9 cellular contexts compared by ENCODE assay signal in genomic region chr12:115354007-115354452, GRCh38.
DNase-seq lines count a peak whose midpoint lies in the region; ATAC-seq and TF ChIP-seq lines count a peak whose summit lies in the region.
"Had no signal": no experiment of that assay in that cellular context is flagged by ENCODE, and none has a peak within 500 bp of the region (broad histone marks: within the 10 kb centered on the region; RNA-seq: fewer than 3 reads in every experiment).

No MANE protein-coding gene starts in this region.

- H3K4me3 ChIP-seq in stomach, result peak overlapping the region; percentile 17 to 38 (median 28)

- CTCF ChIA-PET in activated CD8-positive, alpha-beta T cell treated with anti-CD3 and anti-CD28 coated beads for 36 hours (lab: Charles Lee), result no interaction called here
- CTCF ChIA-PET in activated CD8-positive, alpha-beta T cell treated with anti-CD3 and anti-CD28 coated beads, Interleukin-2, amount 10 ng/mL, durations not matched to agents 7 days and 5 days (lab: Charles Lee), result no interaction called here

- peaks cover 0 to 12% (median 5%) of the 10 kb centered on the region in 4 donors for H3K4me1 ChIP-seq in stomach

- no peak overlapping the region for H3K27ac Mint-ChIP-seq in activated CD8-positive, alpha-beta T cell treated with anti-CD3 and anti-CD28 coated beads for 36 hours
- H3K27ac Mint-ChIP-seq in activated CD8-positive, alpha-beta T cell treated with anti-CD3 and anti-CD28 coated beads, Interleukin-2, amount 10 ng/mL, durations not matched to agents 7 days and 5 days, result no peak overlapping the region
- H3K27ac Mint-ChIP-seq: CD4-positive, CD25-positive, alpha-beta regulatory T cell had no signal

- peak; percentile 22 for DNase-seq in activated CD8-positive, alpha-beta T cell treated with anti-CD3 and anti-CD28 coated beads for 36 hours
- no peak for DNase-seq in activated CD8-positive, alpha-beta T cell treated with anti-CD3 and anti-CD28 coated beads, Interleukin-2, amount 10 ng/mL, durations not matched to agents 7 days and 5 days
- DNase-seq in activated T-cell treated with anti-CD3 and anti-CD28 coated beads, Interleukin-2, amount 50 U/mL, for 48 hours, result peak; percentile 18 to 19
- peak; percentile 32 for DNase-seq in left ventricle myocardium superior
- DNase-seq in stomach, result peak; percentile 56
- DNase-seq in cerebellar cortex (ENCODE audit: low spot score), result no peak
- DNase-seq in SHP77 treated with DMSO at 0.1 percent for 48 hours (lab: John Stamatoyannopoulos, UW), result no peak
- DNase-seq in NCI-H2029 (lab: John Stamatoyannopoulos, UW), result no peak
- DNase-seq: CD4-positive, CD25-positive, alpha-beta regulatory T cell had no signal

- H3K4me3 Mint-ChIP-seq in activated CD8-positive, alpha-beta T cell treated with anti-CD3 and anti-CD28 coated beads for 36 hours, result no peak overlapping the region
- no peak overlapping the region for H3K4me3 Mint-ChIP-seq in activated CD8-positive, alpha-beta T cell treated with anti-CD3 and anti-CD28 coated beads, Interleukin-2, amount 10 ng/mL, durations not matched to agents 7 days and 5 days
- H3K4me3 Mint-ChIP-seq: CD4-positive, CD25-positive, alpha-beta regulatory T cell had no signal

- intact Hi-C loops in activated CD8-positive, alpha-beta T cell treated with anti-CD3 and anti-CD28 coated beads for 36 hours (cut with micrococcal nuclease), result no loop called here
- intact Hi-C loops in left ventricle myocardium superior (cut with micrococcal nuclease), result no loop called here
- intact Hi-C loops in stomach (cut with DNase I; ENCODE audit: low total_unique reads), result no loop called here

- peak; percentile 56 for ATAC-seq in activated CD8-positive, alpha-beta T cell treated with anti-CD3 and anti-CD28 coated beads for 36 hours
- no peak for ATAC-seq in activated CD8-positive, alpha-beta T cell treated with anti-CD3 and anti-CD28 coated beads, Interleukin-2, amount 10 ng/mL, durations not matched to agents 7 days and 5 days
- ATAC-seq in left ventricle myocardium superior, result peak; percentile 85

- no peak for TF ChIP-seq EP300 in stomach (IDR thresholded peaks at IDR 0.05)

- H3K9me3 Mint-ChIP-seq in activated CD8-positive, alpha-beta T cell treated with anti-CD3 and anti-CD28 coated beads for 36 hours, result no peaks in the 10 kb centered on the region
- peaks cover 3% of the 10 kb centered on the region for H3K9me3 Mint-ChIP-seq in activated CD8-positive, alpha-beta T cell treated with anti-CD3 and anti-CD28 coated beads, Interleukin-2, amount 10 ng/mL, durations not matched to agents 7 days and 5 days (ENCODE audit: insufficient read depth)

- no peaks in the 10 kb centered on the region for H3K36me3 ChIP-seq in stomach

- no peaks in the 10 kb centered on the region for H3K27me3 Mint-ChIP-seq in activated CD8-positive, alpha-beta T cell treated with anti-CD3 and anti-CD28 coated beads for 36 hours
- no peaks in the 10 kb centered on the region for H3K27me3 Mint-ChIP-seq in activated CD8-positive, alpha-beta T cell treated with anti-CD3 and anti-CD28 coated beads, Interleukin-2, amount 10 ng/mL, durations not matched to agents 7 days and 5 days (ENCODE audit: low read depth)
- H3K27me3 Mint-ChIP-seq: CD4-positive, CD25-positive, alpha-beta regulatory T cell had no signal

- no peaks in the 10 kb centered on the region for H3K27me3 ChIP-seq in stomach

- POLR2A ChIA-PET in activated CD8-positive, alpha-beta T cell treated with anti-CD3 and anti-CD28 coated beads for 36 hours (lab: Charles Lee), result no interaction called here
- POLR2A ChIA-PET in activated CD8-positive, alpha-beta T cell treated with anti-CD3 and anti-CD28 coated beads, Interleukin-2, amount 10 ng/mL, durations not matched to agents 7 days and 5 days (lab: Charles Lee), result no interaction called here

- H3K4me1 Mint-ChIP-seq in activated CD8-positive, alpha-beta T cell treated with anti-CD3 and anti-CD28 coated beads for 36 hours (ENCODE audit: low read depth), result peaks cover 3% of the 10 kb centered on the region
- H3K4me1 Mint-ChIP-seq in activated CD8-positive, alpha-beta T cell treated with anti-CD3 and anti-CD28 coated beads, Interleukin-2, amount 10 ng/mL, durations not matched to agents 7 days and 5 days (ENCODE audit: low read depth), result no peaks in the 10 kb centered on the region
- H3K4me1 Mint-ChIP-seq: CD4-positive, CD25-positive, alpha-beta regulatory T cell had no signal

- no peak for TF ChIP-seq POLR2A in stomach (IDR thresholded peaks at IDR 0.05)

- no peak for TF ChIP-seq CTCF in activated CD8-positive, alpha-beta T cell treated with anti-CD3 and anti-CD28 coated beads for 36 hours (IDR thresholded peaks at IDR 0.05)
- TF ChIP-seq CTCF in stomach (IDR thresholded peaks at IDR 0.05), result no peak

- H3K27ac ChIP-seq in stomach, result peak overlapping the region; percentile 20 to 79 (median 76)

- WGBS in stomach, 5 donors, result 28 to 44% (median 29%) methylated on average over 4 of the region's 4 CpGs

- H3K36me3 Mint-ChIP-seq in activated CD8-positive, alpha-beta T cell treated with anti-CD3 and anti-CD28 coated beads for 36 hours (ENCODE audit: low read depth), result no peaks in the 10 kb centered on the region
- no peaks in the 10 kb centered on the region for H3K36me3 Mint-ChIP-seq in activated CD8-positive, alpha-beta T cell treated with anti-CD3 and anti-CD28 coated beads, Interleukin-2, amount 10 ng/mL, durations not matched to agents 7 days and 5 days (ENCODE audit: low read depth)
- H3K36me3 Mint-ChIP-seq: CD4-positive, CD25-positive, alpha-beta regulatory T cell had no signal

- H3K9me3 ChIP-seq in stomach, result no peaks in the 10 kb centered on the region

Comparison
In these comparisons a context has a peak if more than half of its experiments do, and no peak if none do; other contexts are left out.
1. DNase-seq: peak in activated CD8-positive, alpha-beta T cell treated with anti-CD3 and anti-CD28 coated beads for 36 hours (single experiment), activated T-cell treated with anti-CD3 and anti-CD28 coated beads, Interleukin-2, amount 50 U/mL, for 48 hours (2 of 2), left ventricle myocardium superior (single experiment) and stomach (single experiment); none in activated CD8-positive, alpha-beta T cell treated with anti-CD3 and anti-CD28 coated beads, Interleukin-2, amount 10 ng/mL, durations not matched to agents 7 days and 5 days (single experiment), cerebellar cortex (single experiment), SHP77 treated with DMSO at 0.1 percent for 48 hours (single experiment) and NCI-H2029 (single experiment).